15 cellular contexts compared by ENCODE assay signal in the genomic region with DNA sequence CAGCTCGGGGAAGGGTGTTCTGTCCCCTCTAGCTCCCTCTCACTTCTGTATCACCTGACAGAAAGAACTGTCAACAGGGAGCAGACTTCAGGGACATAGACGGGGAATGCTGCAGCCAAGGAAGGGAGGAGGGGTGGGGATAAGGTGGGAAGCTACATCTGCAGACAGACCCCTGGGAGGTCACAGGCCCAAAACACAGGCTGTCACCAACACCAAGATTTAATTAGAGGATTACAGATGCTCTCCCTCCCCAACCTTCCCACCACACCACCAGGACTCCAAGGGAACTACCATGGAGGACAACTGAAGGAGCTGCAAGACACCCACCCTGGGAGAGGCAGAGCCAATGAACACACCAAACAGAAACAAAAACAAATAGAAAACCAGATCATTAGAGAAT.
DNase-seq lines count a peak whose midpoint lies in the region; ATAC-seq and TF ChIP-seq lines count a peak whose summit lies in the region.
"Had no signal": no experiment of that assay in that cellular context is flagged by ENCODE, and none has a peak within 500 bp of the region (broad histone marks: within the 10 kb centered on the region; RNA-seq: fewer than 3 reads in every experiment).

No MANE protein-coding gene starts in this region.

- H4K8ac ChIP-seq in mesendoderm (ENCODE audit: low read depth, low read length): no peak overlapping the region

- no peak for ATAC-seq in activated CD4-positive, CD25-positive, alpha-beta regulatory T cell treated with anti-CD3 and anti-CD28 coated beads, Interleukin-2, amount 50 U/mL, for 24 hours
- ATAC-seq: CD8-positive, alpha-beta T cell; GM12878 had no signal

- no peaks in the 10 kb centered on the region for H3K27me3 ChIP-seq in H7 (ENCODE audit: control insufficient read depth, insufficient read depth, low read length)
- no peaks in the 10 kb centered on the region for H3K27me3 ChIP-seq in mesendoderm (ENCODE audit: insufficient read depth, low read length, poor library complexity)

- no peak overlapping the region for H3K23ac ChIP-seq in mesendoderm (ENCODE audit: low read length)

- no CpG with 5 or more reads among the region's 2 CpGs for WGBS in mesendoderm (ENCODE audit: extremely low coverage, insufficient coverage, low lambda C conversion rate)

- H2BK5ac ChIP-seq in mesendoderm (ENCODE audit: low read length): no peak overlapping the region

- no peak overlapping the region for H3K4ac ChIP-seq in mesendoderm (ENCODE audit: low read depth, low read length)

- DNase-seq in H7 (peak; percentile 7), SK-N-DZ (ENCODE audit: low spot score) (peak; percentile 70), mesendoderm (peak; percentile 20), foreskin fibroblast (no peak), T-helper 2 cell (no peak)
- DNase-seq: C1 segment of cervical spinal cord; Caco-2; CD8-positive, alpha-beta T cell; DMS153; DND-41; GDM1; GOT3; HCEC 1CT had no signal

- TF ChIP-seq CTCF in foreskin fibroblast (IDR thresholded peaks at IDR 0.05; ENCODE audit: low read depth, low read length): no peak

- H2BK15ac ChIP-seq in mesendoderm (replicated peaks; ENCODE audit: low read depth): no peak overlapping the region

- H3K18ac ChIP-seq in mesendoderm (ENCODE audit: low read length): no peak overlapping the region

- no peaks in the 10 kb centered on the region for H3K79me1 ChIP-seq in mesendoderm (ENCODE audit: low read length)

- no peak overlapping the region for H2AK5ac ChIP-seq in mesendoderm (ENCODE audit: low read length)

- no peak overlapping the region for H3K27ac ChIP-seq in mesendoderm (ENCODE audit: low read depth, low read length)

- no peak overlapping the region for H4K5ac ChIP-seq in mesendoderm (ENCODE audit: low read length)

- no peaks in the 10 kb centered on the region for H3K79me2 ChIP-seq in mesendoderm (ENCODE audit: control insufficient read depth, insufficient read depth, low read length)

- H3K4me3 ChIP-seq in H7 (ENCODE audit: insufficient read depth, low read depth, low read length) (no peak overlapping the region), mesendoderm (ENCODE audit: low read length) (no peak overlapping the region), foreskin fibroblast (ENCODE audit: low read depth in 1 of 2, low read length in 2 of 2) (no peak overlapping the region)
- H3K4me3 ChIP-seq: GM12878 had no signal

- no peak overlapping the region for H3K9ac ChIP-seq in mesendoderm (ENCODE audit: low read length)

- H3K56ac ChIP-seq in mesendoderm (ENCODE audit: low read length): no peak overlapping the region

- no peaks in the 10 kb centered on the region for H3K36me3 ChIP-seq in H7 (replicated peaks; ENCODE audit: control insufficient read depth, insufficient read depth, low read length)
- no peaks in the 10 kb centered on the region for H3K36me3 ChIP-seq in mesendoderm (ENCODE audit: control insufficient read depth, insufficient read depth, low read length)

- H3K4me1 ChIP-seq in mesendoderm (ENCODE audit: control insufficient read depth, low read depth, low read length): no peaks in the 10 kb centered on the region
- H3K4me1 ChIP-seq: Caco-2 had no signal

- no peak overlapping the region for H3K4me2 ChIP-seq in mesendoderm (ENCODE audit: low read length)

- no peak overlapping the region for H2BK120ac ChIP-seq in mesendoderm (ENCODE audit: low read depth, low read length)

Comparison
In these comparisons a context has a peak if more than half of its experiments do, and no peak if none do; other contexts are left out.
1. DNase-seq: peak in H7 (single experiment), SK-N-DZ (single experiment) and mesendoderm (single experiment); none in foreskin fibroblast (0 of 2) and T-helper 2 cell (0 of 5).